Comparison of ENCODE assay signal across 5 cellular contexts in the genomic region with DNA sequence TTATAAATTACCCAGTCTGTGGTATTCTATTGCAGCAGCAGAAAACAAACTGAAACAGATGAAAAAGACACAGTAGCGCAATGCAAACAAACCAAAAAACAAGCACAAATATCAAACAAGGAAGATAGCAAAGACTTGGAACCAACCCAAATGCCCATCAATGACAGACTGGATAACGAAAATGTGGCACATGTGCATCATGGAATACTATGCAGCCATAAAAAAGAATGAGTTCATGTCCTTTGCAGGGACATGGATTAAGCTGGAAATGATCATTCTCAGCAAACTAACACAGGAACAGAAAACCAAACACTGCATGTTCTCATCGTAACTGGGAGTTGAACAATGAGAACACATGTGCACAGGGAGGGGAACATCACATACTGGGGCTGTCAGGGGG. TPM values are rescaled to one million over a fixed set of nuclear protein-coding genes. Genes with fewer than 3 reads are reported as not detected.
"Had no signal": no experiment of that assay in that cellular context is flagged by ENCODE, and none has a peak within 500 bp of the region (broad histone marks: within the 10 kb centered on the region; RNA-seq: fewer than 3 reads in every experiment).

No MANE protein-coding gene starts in this region.

RNA-seq across cellular contexts. Expression of a gene that starts 30.2 kb away (rescaled TPM):
- total RNA-seq: HepG2, HT-29, HT1080, IMR-90 had no signal
- polyA plus RNA-seq: HepG2, IgD-negative memory B cell, IMR-90 had no signal
